Comparison of ENCODE assay signal across 29 cellular contexts in the genomic region with DNA sequence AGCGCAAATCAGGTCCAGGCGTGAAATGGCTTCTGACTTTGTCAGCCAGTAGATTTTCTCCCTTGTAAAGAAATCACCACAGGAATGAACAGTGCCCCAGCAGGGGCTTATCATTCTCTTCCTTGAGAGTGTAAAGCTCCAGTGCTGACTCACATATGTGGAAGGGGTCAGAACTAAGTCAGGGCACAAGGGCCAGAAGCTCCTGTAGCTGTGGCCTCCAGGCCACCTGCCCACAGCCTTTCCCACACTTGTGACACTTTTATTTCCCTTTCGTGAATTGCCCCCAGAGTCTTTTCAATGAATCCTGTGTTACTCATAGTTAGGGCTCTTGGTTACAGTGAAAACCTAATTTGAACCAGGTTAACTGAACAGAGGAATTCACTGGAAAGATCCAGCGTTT.
DNase-seq lines count a peak whose midpoint lies in the region; ATAC-seq, FAIRE-seq and TF ChIP-seq lines count a peak whose summit lies in the region.
"Had no signal": no experiment of that assay in that cellular context is flagged by ENCODE, and none has a peak within 500 bp of the region (broad histone marks: within the 10 kb centered on the region; RNA-seq: fewer than 3 reads in every experiment).

No MANE protein-coding gene starts in this region.

- peaks cover 15% of the 10 kb centered on the region for H3K9me3 Mint-ChIP-seq in astrocyte (ENCODE audit: unreplicated experiment)
- H3K9me3 Mint-ChIP-seq: activated T-cell treated with anti-CD3 and anti-CD28 coated beads, Interleukin-2, amount 50 U/mL, for 4 hours had no signal

- DNase-seq in cardiac muscle cell (ENCODE audit: low read depth in 1 of 2, low spot score in 1 of 2) (peak; percentile 5 to 42), Right ventricle myocardium superior (no peak), astrocyte (ENCODE audit: low read depth) (peak; percentile 75), iris pigment epithelial cell (ENCODE audit: low read depth) (peak; percentile 67), smooth muscle cell of the brain vasculature (ENCODE audit: low read depth, low spot score) (peak; percentile 29), NCI-H1048 (lab: John Stamatoyannopoulos, UW) (no peak), GM12892 (ENCODE audit: insufficient read length) (no peak), 8988T (no peak)
- DNase-seq: activated naive CD4-positive, alpha-beta T cell treated with Interleukin-2 at 50 U/mL for 16 hours; activated T-cell treated with anti-CD3 and anti-CD28 coated beads, Interleukin-2, amount 50 U/mL, for 4 hours; amygdala; Calu3; cerebellar nuclear complex; erythroblast; gastrocnemius medialis; GDM1; hypothalamus; NCI-H1105; NCI-H2081; occipital lobe; right cardiac atrium; SHP77; stimulated activated CD8-positive, alpha-beta memory T cell treated with anti-CD3 and anti-CD28 coated beads, Interleukin-4, amount 100 ng/mL, for 48 hours; upper lobe of left lung had no signal

- H3K36me3 ChIP-seq in cardiac muscle cell (no peaks in the 10 kb centered on the region), astrocyte (ENCODE audit: insufficient read depth, low read length) (no peaks in the 10 kb centered on the region)
- H3K36me3 ChIP-seq: gastrocnemius medialis, upper lobe of left lung had no signal

- TF ChIP-seq CTCF in cardiac muscle cell (IDR thresholded peaks at IDR 0.05; ENCODE audit: low read depth, low read length) (no peak), astrocyte (IDR thresholded peaks at IDR 0.05; ENCODE audit: insufficient read depth, low read depth, low read length) (no peak)

- H3K4me3 ChIP-seq in cardiac muscle cell (no peak overlapping the region), astrocyte (ENCODE audit: insufficient read depth, low read depth, low read length) (no peak overlapping the region)
- H3K4me3 ChIP-seq: BLaER1 treated with 17β-estradiol and CSF1 and Interleukin-3, amounts not matched to agents 10 nM and 100 nM; gastrocnemius medialis; lung; upper lobe of left lung had no signal

- H3K27me3 Mint-ChIP-seq in astrocyte (ENCODE audit: low read depth, unreplicated experiment) = no peaks in the 10 kb centered on the region

- H3K4me1 Mint-ChIP-seq in astrocyte (ENCODE audit: low read depth, unreplicated experiment) = peaks cover 31% of the 10 kb centered on the region

- ATAC-seq in Right ventricle myocardium superior (ENCODE audit: poor library complexity) = no peak
- ATAC-seq: activated T-cell treated with anti-CD3 and anti-CD28 coated beads, Interleukin-2, amount 50 U/mL, for 4 hours; gastrocnemius medialis; right cardiac atrium had no signal

- TF ChIP-seq POLR2A in GM12892 (IDR thresholded peaks at IDR 0.05; ENCODE audit: low read depth, low read length) = no peak

- no peaks in the 10 kb centered on the region for H3K79me2 ChIP-seq in astrocyte (ENCODE audit: insufficient read depth, low read length)

- FAIRE-seq in astrocyte (lab: Jason Lieb, UNC) (no peak), GM12892 (lab: Jason Lieb, UNC) (no peak)
- FAIRE-seq: keratinocyte, TTC549 had no signal

- H3K27ac Mint-ChIP-seq in astrocyte (ENCODE audit: unreplicated experiment) = no peak overlapping the region

- no peak overlapping the region for H3K9ac ChIP-seq in astrocyte (ENCODE audit: low read length)
- H3K9ac ChIP-seq: BLaER1 treated with 17β-estradiol and CSF1 and Interleukin-3, amounts not matched to agents 10 nM and 100 nM had no signal

- H3K27me3 ChIP-seq in cardiac muscle cell (no peaks in the 10 kb centered on the region), astrocyte (ENCODE audit: insufficient read depth, low read length) (no peaks in the 10 kb centered on the region)
- H3K27me3 ChIP-seq: BLaER1 treated with 17β-estradiol and CSF1 and Interleukin-3, amounts not matched to agents 10 nM and 100 nM; gastrocnemius medialis; upper lobe of left lung had no signal

- H3K9me3 ChIP-seq in cardiac muscle cell (ENCODE audit: low read depth) (no peaks in the 10 kb centered on the region), astrocyte (ENCODE audit: insufficient read depth, low read depth, low read length) (no peaks in the 10 kb centered on the region)
- H3K9me3 ChIP-seq: gastrocnemius medialis, upper lobe of left lung had no signal

- peak overlapping the region; percentile 42 for H3K4me2 ChIP-seq in astrocyte (ENCODE audit: low read length)
- H3K4me2 ChIP-seq: BLaER1 treated with 17β-estradiol and CSF1 and Interleukin-3, amounts not matched to agents 10 nM and 100 nM had no signal

- intact Hi-C loops in Right ventricle myocardium superior (cut with DNase I) = no loop called here

- no peak overlapping the region for H3K27ac ChIP-seq in cardiac muscle cell
- H3K27ac ChIP-seq in astrocyte (ENCODE audit: low read depth, low read length) = no peak overlapping the region
- H3K27ac ChIP-seq: 22Rv1; BLaER1 treated with 17β-estradiol and CSF1 and Interleukin-3, amounts not matched to agents 10 nM and 100 nM; gastrocnemius medialis; upper lobe of left lung had no signal

- H3K4me1 ChIP-seq in cardiac muscle cell (ENCODE audit: low read depth) (no peaks in the 10 kb centered on the region), astrocyte (ENCODE audit: insufficient read depth, low read length) (peaks cover 17% of the 10 kb centered on the region)
- H3K4me1 ChIP-seq: gastrocnemius medialis, upper lobe of left lung had no signal

- no peak overlapping the region for H2AFZ ChIP-seq in astrocyte (ENCODE audit: low read depth, low read length)

- H4K20me1 ChIP-seq in astrocyte (ENCODE audit: insufficient read depth, low read length) = no peaks in the 10 kb centered on the region
- H4K20me1 ChIP-seq: BLaER1 treated with 17β-estradiol and CSF1 and Interleukin-3, amounts not matched to agents 10 nM and 100 nM had no signal

- H3K36me3 Mint-ChIP-seq in astrocyte (ENCODE audit: low read depth, unreplicated experiment) = peaks cover 8% of the 10 kb centered on the region

- H3K4me3 Mint-ChIP-seq in astrocyte (ENCODE audit: unreplicated experiment) = no peak overlapping the region
- H3K4me3 Mint-ChIP-seq: activated T-cell treated with anti-CD3 and anti-CD28 coated beads, Interleukin-2, amount 50 U/mL, for 4 hours had no signal

Comparison
In these comparisons a context has a peak if more than half of its experiments do, and no peak if none do; other contexts are left out.
1. DNase-seq: peak in cardiac muscle cell (2 of 2), astrocyte (single experiment), iris pigment epithelial cell (single experiment) and smooth muscle cell of the brain vasculature (single experiment); none in Right ventricle myocardium superior (single experiment), NCI-H1048 (single experiment), GM12892 (single experiment) and 8988T (single experiment).